Comparison of ENCODE assay signal across 8 cellular contexts in genomic region chr11:7353100-7353499, GRCh38.
A peak's percentile ranks its signal among the peaks of the same experiment; 100 is the strongest.
DNase-seq lines count a peak whose midpoint lies in the region; ATAC-seq, FAIRE-seq and TF ChIP-seq lines count a peak whose summit lies in the region.

No MANE protein-coding gene starts in this region.

- DNase-seq in BE2C (peak; percentile 22), GM12892 (ENCODE audit: insufficient read length) (peak; percentile 5), MM.1S (peak; percentile 48), bronchial epithelial cell (ENCODE audit: low read depth) (peak; percentile 50), osteoblast (ENCODE audit: insufficient read length, low spot score, missing footprints) (no peak), OCI-M2 (lab: John Stamatoyannopoulos, UW; ENCODE audit: unreplicated experiment) (no peak)

- H3K4me1 ChIP-seq in BE2C (peaks cover 3% of the 10 kb centered on the region; the same call in 1 of the 2 replicates), MM.1S (ENCODE audit: low read length) (no peaks in the 10 kb centered on the region), osteoblast (ENCODE audit: insufficient read depth, low read length) (no peaks in the 10 kb centered on the region)

- no peaks in the 10 kb centered on the region for H3K9me2 ChIP-seq in MM.1S (replicated peaks; ENCODE audit: insufficient read depth, low read length)

- no peaks in the 10 kb centered on the region for H3K79me2 ChIP-seq in MM.1S (ENCODE audit: low read length)
- H3K79me2 ChIP-seq in osteoblast (ENCODE audit: insufficient read depth, low read length) = no peaks in the 10 kb centered on the region

- no peak for ATAC-seq in HG02678 (IDR thresholded peaks at IDR 0.05; ENCODE audit: unreplicated experiment)
- ATAC-seq in HG03025 (IDR thresholded peaks at IDR 0.05; ENCODE audit: low FRiP score, unreplicated experiment) = no peak

- H4K20me1 ChIP-seq in MM.1S (ENCODE audit: insufficient read depth, low read length) (no peaks in the 10 kb centered on the region), osteoblast (ENCODE audit: insufficient read depth, low read length) (no peaks in the 10 kb centered on the region)

- no peak overlapping the region for H3K4me3 ChIP-seq in BE2C (ENCODE audit: low read depth, low read length)
- H3K4me3 ChIP-seq in MM.1S (ENCODE audit: low read length) = no peak overlapping the region
- no peak overlapping the region for H3K4me3 ChIP-seq in bronchial epithelial cell (ENCODE audit: low read depth, low read length)
- no peak overlapping the region for H3K4me3 ChIP-seq in osteoblast (ENCODE audit: insufficient read depth, low read length)

- peak; percentile 55 for TF ChIP-seq CTCF in BE2C (IDR thresholded peaks at IDR 0.05; ENCODE audit: low read depth, low read length)
- peak; percentile 60 for TF ChIP-seq CTCF in MM.1S (IDR thresholded peaks at IDR 0.05; ENCODE audit: low read length)
- TF ChIP-seq CTCF in bronchial epithelial cell (IDR thresholded peaks at IDR 0.05; ENCODE audit: insufficient read depth, low read length, severe bottlenecking) = peak; percentile 64
- TF ChIP-seq CTCF in osteoblast (IDR thresholded peaks at IDR 0.05; ENCODE audit: extremely low read depth, low read depth, low read length) = peak; percentile 20

- H3K27ac ChIP-seq in MM.1S (ENCODE audit: low read length) (no peak overlapping the region), osteoblast (ENCODE audit: low read depth, low read length) (no peak overlapping the region)

- peak; percentile 78 for FAIRE-seq in GM12892 (lab: Jason Lieb, UNC)
- no peak for FAIRE-seq in bronchial epithelial cell (lab: Jason Lieb, UNC)

- H2AFZ ChIP-seq in MM.1S (ENCODE audit: low read length) (no peak overlapping the region), osteoblast (ENCODE audit: low read length) (no peak overlapping the region)

- H3K4me2 ChIP-seq in MM.1S (ENCODE audit: low read depth, low read length) (no peak overlapping the region), osteoblast (ENCODE audit: insufficient read depth, low read length) (no peak overlapping the region)

- TF ChIP-seq POLR2A in GM12892 (IDR thresholded peaks at IDR 0.05; ENCODE audit: low read depth, low read length) = no peak

- no peaks in the 10 kb centered on the region for H3K9me3 ChIP-seq in BE2C
- H3K9me3 ChIP-seq in MM.1S (replicated peaks; ENCODE audit: insufficient read depth, low read length) = no peaks in the 10 kb centered on the region
- H3K9me3 ChIP-seq in osteoblast (ENCODE audit: low read depth, low read length) = no peaks in the 10 kb centered on the region

- H3K27me3 ChIP-seq in BE2C (no peaks in the 10 kb centered on the region), MM.1S (replicated peaks; ENCODE audit: insufficient read depth, low read length) (no peaks in the 10 kb centered on the region), bronchial epithelial cell (ENCODE audit: control insufficient read depth, insufficient read depth, low read length) (no peaks in the 10 kb centered on the region), osteoblast (ENCODE audit: insufficient read depth, low read length) (no peaks in the 10 kb centered on the region)

- no peaks in the 10 kb centered on the region for H3F3A ChIP-seq in MM.1S (ENCODE audit: insufficient read depth, low read length)

- H3K36me3 ChIP-seq in BE2C (no peaks in the 10 kb centered on the region), MM.1S (replicated peaks; ENCODE audit: insufficient read depth, low read length) (no peaks in the 10 kb centered on the region), bronchial epithelial cell (ENCODE audit: control insufficient read depth, insufficient read depth, low read length) (no peaks in the 10 kb centered on the region), osteoblast (ENCODE audit: insufficient read depth, low read length) (no peaks in the 10 kb centered on the region)

- no peak overlapping the region for H3K9ac ChIP-seq in MM.1S (ENCODE audit: low read length)

Comparison
In these comparisons a context has a peak if more than half of its experiments do, and no peak if none do; other contexts are left out.
1. DNase-seq: peak in BE2C (single experiment), GM12892 (single experiment), MM.1S (single experiment) and bronchial epithelial cell (single experiment); none in osteoblast (single experiment) and OCI-M2 (single experiment).
2. Peak in every context shown above with its lines, with median percentiles within 50 percentile points of each other: CTCF ChIP-seq.